In the genomic region with DNA sequence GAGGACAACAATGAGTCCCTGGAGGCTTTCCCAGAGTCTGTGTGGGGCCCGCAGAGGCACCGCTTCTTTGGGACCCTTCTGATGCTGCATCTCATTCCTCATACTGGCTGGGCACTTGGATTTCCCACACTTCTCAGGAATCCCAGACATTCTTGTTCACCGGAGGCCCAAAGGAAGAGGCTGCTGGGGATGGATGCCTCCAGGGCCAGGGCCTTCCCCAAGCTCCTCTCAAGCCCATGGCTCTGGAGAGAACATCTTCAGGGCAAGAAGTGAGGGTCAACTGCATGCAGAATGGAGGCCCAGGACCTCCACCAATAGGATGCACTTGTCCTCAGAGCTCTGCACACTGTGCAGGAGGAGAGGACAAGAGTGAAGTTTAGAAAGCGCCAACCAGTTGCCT, we compare ENCODE assay signal across 15 cellular contexts. TPM values are rescaled to one million over a fixed set of nuclear protein-coding genes. Genes with fewer than 3 reads are reported as not detected.
DNase-seq lines count a peak whose midpoint lies in the region; ATAC-seq and TF ChIP-seq lines count a peak whose summit lies in the region.
"Had no signal": no experiment of that assay in that cellular context is flagged by ENCODE, and none has a peak within 500 bp of the region (broad histone marks: within the 10 kb centered on the region; RNA-seq: fewer than 3 reads in every experiment).

No MANE protein-coding gene starts in this region.

- peak overlapping the region; percentile 81 to 83 for H3K27ac ChIP-seq in ascending aorta
- peak overlapping the region; percentile 31 for H3K27ac ChIP-seq in lower lobe of right lung
- H3K27ac ChIP-seq in smooth muscle cell (ENCODE audit: low read depth): peak overlapping the region; percentile 46
- H3K27ac ChIP-seq: neutrophil had no signal

- H3K4me3 ChIP-seq in ascending aorta (no peak overlapping the region), lower lobe of right lung (no peak overlapping the region), smooth muscle cell (no peak overlapping the region), BE2C (ENCODE audit: low read depth, low read length) (no peak overlapping the region)

- H4K20me1 ChIP-seq in smooth muscle cell (ENCODE audit: low read depth): no peaks in the 10 kb centered on the region

- intact Hi-C loops in ascending aorta (cut with DNase I) (loop anchor here (1.0 to 10.0 kb wide), 2 partner anchors 70 to 311 kb away; no protein-coding TSS in a partner anchor), lower lobe of right lung (cut with DNase I) (no loop called here)

- H3K4me2 ChIP-seq in smooth muscle cell: peak overlapping the region; percentile 40

- H3F3A ChIP-seq in smooth muscle cell (ENCODE audit: low read depth): peaks cover 2% of the 10 kb centered on the region

- H3K36me3 ChIP-seq in ascending aorta: no peaks in the 10 kb centered on the region
- no peaks in the 10 kb centered on the region for H3K36me3 ChIP-seq in lower lobe of right lung
- H3K36me3 ChIP-seq in smooth muscle cell (ENCODE audit: low read depth): no peaks in the 10 kb centered on the region
- no peaks in the 10 kb centered on the region for H3K36me3 ChIP-seq in BE2C
- H3K36me3 ChIP-seq: neutrophil had no signal

- H3K9ac ChIP-seq in smooth muscle cell (ENCODE audit: low read depth): no peak overlapping the region

- no peak overlapping the region for H2AFZ ChIP-seq in smooth muscle cell (ENCODE audit: low read depth)

- ATAC-seq in lower lobe of right lung: no peak
- ATAC-seq: activated CD4-positive, CD25-positive, alpha-beta regulatory T cell treated with anti-CD3 and anti-CD28 coated beads, Interleukin-2, amount 50 U/mL, for 24 hours; left colon had no signal

- DNase-seq in GM13977 (ENCODE audit: low spot score) (peak; percentile 3), ascending aorta (ENCODE audit: low spot score in 2 of 2) (no peak), lower lobe of right lung (no peak), smooth muscle cell (lab: John Stamatoyannopoulos, UW; ENCODE audit: unreplicated experiment) (no peak), SIG-M5 treated with dmso at 0.1 percent for 504 hours (lab: John Stamatoyannopoulos, UW; ENCODE audit: unreplicated experiment) (no peak), hepatic stellate cell (ENCODE audit: low spot score) (no peak), BE2C (no peak)
- DNase-seq in stimulated activated CD4-positive, alpha-beta T cell treated with anti-CD3 and anti-CD28 coated beads, Interleukin-1b, Interleukin-23, amount 100 ng/mL, for 48 hours: no peak
- DNase-seq: DMS153, KBM-7, left colon, T-helper 1 cell had no signal

- H3K9me3 ChIP-seq in ascending aorta: no peaks in the 10 kb centered on the region
- no peaks in the 10 kb centered on the region for H3K9me3 ChIP-seq in lower lobe of right lung
- H3K9me3 ChIP-seq in smooth muscle cell (replicated peaks; ENCODE audit: low read depth): no peaks in the 10 kb centered on the region
- no peaks in the 10 kb centered on the region for H3K9me3 ChIP-seq in BE2C
- H3K9me3 ChIP-seq: neutrophil had no signal

- peaks cover 36 to 86% of the 10 kb centered on the region in 2 donors for H3K4me1 ChIP-seq in ascending aorta
- peaks cover 55% of the 10 kb centered on the region for H3K4me1 ChIP-seq in lower lobe of right lung
- H3K4me1 ChIP-seq in smooth muscle cell (ENCODE audit: low read depth): peaks cover 23% of the 10 kb centered on the region
- peaks cover 27% of the 10 kb centered on the region for H3K4me1 ChIP-seq in BE2C

- H3K79me2 ChIP-seq in smooth muscle cell (ENCODE audit: low read depth): no peaks in the 10 kb centered on the region

- TF ChIP-seq CTCF in GM13977 (IDR thresholded peaks at IDR 0.05; ENCODE audit: extremely low read depth, insufficient read depth, missing control alignments) (no peak), ascending aorta (IDR thresholded peaks at IDR 0.05) (no peak), lower lobe of right lung (IDR thresholded peaks at IDR 0.05) (no peak), smooth muscle cell (IDR thresholded peaks at IDR 0.05; ENCODE audit: borderline replicate concordance, insufficient read depth, poor library complexity, severe bottlenecking) (no peak), BE2C (IDR thresholded peaks at IDR 0.05; ENCODE audit: low read depth, low read length) (no peak)

- 69% methylated on average over 4 of the region's 4 CpGs for WGBS in smooth muscle cell (ENCODE audit: low lambda C conversion rate)

- in situ Hi-C loops in GM13977 (cut with MboI; ENCODE audit: low pct_unique_long_range_greater_than_20kb, low sequenced_read_pairs, unreplicated experiment): no loop called here

- H3K27me3 ChIP-seq in ascending aorta (no peaks in the 10 kb centered on the region), lower lobe of right lung (ENCODE audit: low read depth) (no peaks in the 10 kb centered on the region), smooth muscle cell (ENCODE audit: low read depth) (no peaks in the 10 kb centered on the region), BE2C (no peaks in the 10 kb centered on the region)
- H3K27me3 ChIP-seq: neutrophil had no signal

RNA-seq across cellular contexts. Expression of a gene that starts 34.6 kb away (rescaled TPM):
- total RNA-seq in ascending aorta (433 TPM), lower lobe of right lung (111 TPM), smooth muscle cell (112 and 113 TPM in 2 replicates)
- polyA plus RNA-seq in smooth muscle cell: 100 and 105 TPM in 2 replicates
- 28.2 TPM for polyA plus RNA-seq in BE2C (2012; ENCODE audit: insufficient read depth, insufficient read length, low read depth)
- total RNA-seq: B cell had no signal

Comparison
In these comparisons a context has a peak if more than half of its experiments do, and no peak if none do; other contexts are left out.
1. H3K27ac ChIP-seq: peak in every context shown above with its lines; median percentile 82 in ascending aorta; 46 in smooth muscle cell; 31 in lower lobe of right lung.